Comparison of ENCODE assay signal across 1 cellular context in the genomic region with DNA sequence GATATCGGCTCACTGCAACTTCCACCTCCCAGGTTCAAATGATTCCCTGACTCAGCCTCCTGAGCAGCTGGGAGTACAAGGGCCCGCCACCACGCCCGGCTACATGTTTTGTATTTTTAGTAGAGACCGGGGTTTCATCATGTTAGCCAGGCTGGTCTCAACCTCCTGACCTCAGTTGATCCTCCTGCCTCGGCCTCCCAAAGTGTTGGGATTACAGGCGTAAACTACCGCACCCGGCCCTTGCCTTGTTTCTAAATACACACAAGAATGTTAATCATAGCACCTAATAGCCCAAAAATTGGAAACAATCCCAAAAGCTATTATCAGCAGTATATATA.
TF ChIP-seq lines count a peak whose summit lies in the region.

No MANE protein-coding gene starts in this region.

TF ChIP-seq in GM23338, 12 proteins besides CTCF, POLR2A, EP300 and RAD21:
- TF ChIP-seq, protein P1, sequence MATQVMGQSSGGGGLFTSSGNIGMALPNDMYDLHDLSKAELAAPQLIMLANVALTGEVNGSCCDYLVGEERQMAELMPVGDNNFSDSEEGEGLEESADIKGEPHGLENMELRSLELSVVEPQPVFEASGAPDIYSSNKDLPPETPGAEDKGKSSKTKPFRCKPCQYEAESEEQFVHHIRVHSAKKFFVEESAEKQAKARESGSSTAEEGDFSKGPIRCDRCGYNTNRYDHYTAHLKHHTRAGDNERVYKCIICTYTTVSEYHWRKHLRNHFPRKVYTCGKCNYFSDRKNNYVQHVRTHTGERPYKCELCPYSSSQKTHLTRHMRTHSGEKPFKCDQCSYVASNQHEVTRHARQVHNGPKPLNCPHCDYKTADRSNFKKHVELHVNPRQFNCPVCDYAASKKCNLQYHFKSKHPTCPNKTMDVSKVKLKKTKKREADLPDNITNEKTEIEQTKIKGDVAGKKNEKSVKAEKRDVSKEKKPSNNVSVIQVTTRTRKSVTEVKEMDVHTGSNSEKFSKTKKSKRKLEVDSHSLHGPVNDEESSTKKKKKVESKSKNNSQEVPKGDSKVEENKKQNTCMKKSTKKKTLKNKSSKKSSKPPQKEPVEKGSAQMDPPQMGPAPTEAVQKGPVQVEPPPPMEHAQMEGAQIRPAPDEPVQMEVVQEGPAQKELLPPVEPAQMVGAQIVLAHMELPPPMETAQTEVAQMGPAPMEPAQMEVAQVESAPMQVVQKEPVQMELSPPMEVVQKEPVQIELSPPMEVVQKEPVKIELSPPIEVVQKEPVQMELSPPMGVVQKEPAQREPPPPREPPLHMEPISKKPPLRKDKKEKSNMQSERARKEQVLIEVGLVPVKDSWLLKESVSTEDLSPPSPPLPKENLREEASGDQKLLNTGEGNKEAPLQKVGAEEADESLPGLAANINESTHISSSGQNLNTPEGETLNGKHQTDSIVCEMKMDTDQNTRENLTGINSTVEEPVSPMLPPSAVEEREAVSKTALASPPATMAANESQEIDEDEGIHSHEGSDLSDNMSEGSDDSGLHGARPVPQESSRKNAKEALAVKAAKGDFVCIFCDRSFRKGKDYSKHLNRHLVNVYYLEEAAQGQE (IDR thresholded peaks at IDR 0.05; ENCODE audit: unreplicated experiment), result no peak
- TF ChIP-seq ZNF331 (CRISPR knock-in tag; IDR thresholded peaks at IDR 0.05; ENCODE audit: low read depth), result no peak
- no peak for TF ChIP-seq CREB1 (CRISPR knock-in tag; IDR thresholded peaks at IDR 0.05; ENCODE audit: low read depth)
- TF ChIP-seq, protein P2, sequence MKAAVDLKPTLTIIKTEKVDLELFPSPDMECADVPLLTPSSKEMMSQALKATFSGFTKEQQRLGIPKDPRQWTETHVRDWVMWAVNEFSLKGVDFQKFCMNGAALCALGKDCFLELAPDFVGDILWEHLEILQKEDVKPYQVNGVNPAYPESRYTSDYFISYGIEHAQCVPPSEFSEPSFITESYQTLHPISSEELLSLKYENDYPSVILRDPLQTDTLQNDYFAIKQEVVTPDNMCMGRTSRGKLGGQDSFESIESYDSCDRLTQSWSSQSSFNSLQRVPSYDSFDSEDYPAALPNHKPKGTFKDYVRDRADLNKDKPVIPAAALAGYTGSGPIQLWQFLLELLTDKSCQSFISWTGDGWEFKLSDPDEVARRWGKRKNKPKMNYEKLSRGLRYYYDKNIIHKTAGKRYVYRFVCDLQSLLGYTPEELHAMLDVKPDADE (IDR thresholded peaks at IDR 0.05), result no peak
- TF ChIP-seq JUNB (IDR thresholded peaks at IDR 0.05; ENCODE audit: unreplicated experiment), result no peak
- TF ChIP-seq NANOG (IDR thresholded peaks at IDR 0.05; ENCODE audit: borderline replicate concordance), result no peak
- TF ChIP-seq STAT1 (IDR thresholded peaks at IDR 0.05; ENCODE audit: unreplicated experiment), result no peak
- TF ChIP-seq EZH2phosphoT487 (IDR thresholded peaks at IDR 0.05; ENCODE audit: unreplicated experiment), result no peak
- no peak for TF ChIP-seq EZH2 (IDR thresholded peaks at IDR 0.05; ENCODE audit: low read depth, unreplicated experiment)
- TF ChIP-seq ZNF114 (CRISPR knock-in tag; IDR thresholded peaks at IDR 0.05), result no peak
- TF ChIP-seq POLR2AphosphoS5 (IDR thresholded peaks at IDR 0.05; ENCODE audit: low read depth), result no peak
- TF ChIP-seq, protein P3, sequence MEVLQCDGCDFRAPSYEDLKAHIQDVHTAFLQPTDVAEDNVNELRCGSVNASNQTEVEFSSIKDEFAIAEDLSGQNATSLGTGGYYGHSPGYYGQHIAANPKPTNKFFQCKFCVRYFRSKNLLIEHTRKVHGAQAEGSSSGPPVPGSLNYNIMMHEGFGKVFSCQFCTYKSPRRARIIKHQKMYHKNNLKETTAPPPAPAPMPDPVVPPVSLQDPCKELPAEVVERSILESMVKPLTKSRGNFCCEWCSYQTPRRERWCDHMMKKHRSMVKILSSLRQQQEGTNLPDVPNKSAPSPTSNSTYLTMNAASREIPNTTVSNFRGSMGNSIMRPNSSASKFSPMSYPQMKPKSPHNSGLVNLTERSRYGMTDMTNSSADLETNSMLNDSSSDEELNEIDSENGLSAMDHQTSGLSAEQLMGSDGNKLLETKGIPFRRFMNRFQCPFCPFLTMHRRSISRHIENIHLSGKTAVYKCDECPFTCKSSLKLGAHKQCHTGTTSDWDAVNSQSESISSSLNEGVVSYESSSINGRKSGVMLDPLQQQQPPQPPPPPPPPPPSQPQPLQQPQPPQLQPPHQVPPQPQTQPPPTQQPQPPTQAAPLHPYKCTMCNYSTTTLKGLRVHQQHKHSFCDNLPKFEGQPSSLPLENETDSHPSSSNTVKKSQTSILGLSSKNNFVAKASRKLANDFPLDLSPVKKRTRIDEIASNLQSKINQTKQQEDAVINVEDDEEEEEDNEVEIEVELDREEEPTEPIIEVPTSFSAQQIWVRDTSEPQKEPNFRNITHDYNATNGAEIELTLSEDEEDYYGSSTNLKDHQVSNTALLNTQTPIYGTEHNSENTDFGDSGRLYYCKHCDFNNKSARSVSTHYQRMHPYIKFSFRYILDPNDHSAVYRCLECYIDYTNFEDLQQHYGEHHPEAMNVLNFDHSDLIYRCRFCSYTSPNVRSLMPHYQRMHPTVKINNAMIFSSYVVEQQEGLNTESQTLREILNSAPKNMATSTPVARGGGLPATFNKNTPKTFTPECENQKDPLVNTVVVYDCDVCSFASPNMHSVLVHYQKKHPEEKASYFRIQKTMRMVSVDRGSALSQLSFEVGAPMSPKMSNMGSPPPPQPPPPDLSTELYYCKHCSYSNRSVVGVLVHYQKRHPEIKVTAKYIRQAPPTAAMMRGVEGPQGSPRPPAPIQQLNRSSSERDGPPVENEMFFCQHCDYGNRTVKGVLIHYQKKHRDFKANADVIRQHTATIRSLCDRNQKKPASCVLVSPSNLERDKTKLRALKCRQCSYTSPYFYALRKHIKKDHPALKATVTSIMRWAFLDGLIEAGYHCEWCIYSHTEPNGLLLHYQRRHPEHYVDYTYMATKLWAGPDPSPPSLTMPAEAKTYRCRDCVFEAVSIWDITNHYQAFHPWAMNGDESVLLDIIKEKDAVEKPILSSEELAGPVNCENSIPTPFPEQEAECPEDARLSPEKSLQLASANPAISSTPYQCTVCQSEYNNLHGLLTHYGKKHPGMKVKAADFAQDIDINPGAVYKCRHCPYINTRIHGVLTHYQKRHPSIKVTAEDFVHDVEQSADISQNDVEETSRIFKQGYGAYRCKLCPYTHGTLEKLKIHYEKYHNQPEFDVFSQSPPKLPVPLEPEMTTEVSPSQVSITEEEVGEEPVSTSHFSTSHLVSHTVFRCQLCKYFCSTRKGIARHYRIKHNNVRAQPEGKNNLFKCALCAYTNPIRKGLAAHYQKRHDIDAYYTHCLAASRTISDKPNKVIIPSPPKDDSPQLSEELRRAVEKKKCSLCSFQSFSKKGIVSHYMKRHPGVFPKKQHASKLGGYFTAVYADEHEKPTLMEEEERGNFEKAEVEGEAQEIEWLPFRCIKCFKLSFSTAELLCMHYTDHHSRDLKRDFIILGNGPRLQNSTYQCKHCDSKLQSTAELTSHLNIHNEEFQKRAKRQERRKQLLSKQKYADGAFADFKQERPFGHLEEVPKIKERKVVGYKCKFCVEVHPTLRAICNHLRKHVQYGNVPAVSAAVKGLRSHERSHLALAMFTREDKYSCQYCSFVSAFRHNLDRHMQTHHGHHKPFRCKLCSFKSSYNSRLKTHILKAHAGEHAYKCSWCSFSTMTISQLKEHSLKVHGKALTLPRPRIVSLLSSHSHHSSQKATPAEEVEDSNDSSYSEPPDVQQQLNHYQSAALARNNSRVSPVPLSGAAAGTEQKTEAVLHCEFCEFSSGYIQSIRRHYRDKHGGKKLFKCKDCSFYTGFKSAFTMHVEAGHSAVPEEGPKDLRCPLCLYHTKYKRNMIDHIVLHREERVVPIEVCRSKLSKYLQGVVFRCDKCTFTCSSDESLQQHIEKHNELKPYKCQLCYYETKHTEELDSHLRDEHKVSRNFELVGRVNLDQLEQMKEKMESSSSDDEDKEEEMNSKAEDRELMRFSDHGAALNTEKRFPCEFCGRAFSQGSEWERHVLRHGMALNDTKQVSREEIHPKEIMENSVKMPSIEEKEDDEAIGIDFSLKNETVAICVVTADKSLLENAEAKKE (CRISPR knock-in tag; IDR thresholded peaks at IDR 0.05), result no peak
